8 cellular contexts compared by ENCODE assay signal in genomic region chr4:22897520-22898108, GRCh38.
DNase-seq lines count a peak whose midpoint lies in the region; ATAC-seq, FAIRE-seq and TF ChIP-seq lines count a peak whose summit lies in the region.

No MANE protein-coding gene starts in this region.

- ATAC-seq in HG03442 (IDR thresholded peaks at IDR 0.05; ENCODE audit: unreplicated experiment), result peak; percentile 43
- ATAC-seq in HG03039 (IDR thresholded peaks at IDR 0.05; ENCODE audit: unreplicated experiment), result no peak

- TF ChIP-seq EP300 in neural cell (conservative IDR thresholded peaks at IDR 0.05; ENCODE audit: poor library complexity, severe bottlenecking), result no peak

- no peak overlapping the region for H3K4me2 ChIP-seq in neural cell (ENCODE audit: low read length)

- peak; percentile 66 for FAIRE-seq in RCC 7860 (lab: Jason Lieb, UNC)

- peak; percentile 1 for DNase-seq in activated naive CD4-positive, alpha-beta T cell treated with Interleukin-2 at 50 U/mL for 16 hours
- DNase-seq in activated naive CD4-positive, alpha-beta T cell (lab: John Stamatoyannopoulos, UW), result no peak
- peak; percentile 52 for DNase-seq in RCC 7860 (ENCODE audit: low spot score)
- peak; percentile 58 for DNase-seq in ecto neural progenitor cell (ENCODE audit: low spot score)
- DNase-seq in occipital lobe (lab: John Stamatoyannopoulos, UW), result no peak

- no peak overlapping the region for H3K27ac ChIP-seq in neural cell (ENCODE audit: low read length)

- no peaks in the 10 kb centered on the region for H3K79me2 ChIP-seq in neural cell (replicated peaks; ENCODE audit: insufficient read depth, low read length)

- no peak overlapping the region for H2AFZ ChIP-seq in neural cell (ENCODE audit: low read depth, low read length)

- no peaks in the 10 kb centered on the region for H3K36me3 ChIP-seq in neural cell (ENCODE audit: insufficient read depth, low read length)

- H4K20me1 ChIP-seq in neural cell (ENCODE audit: insufficient read depth), result no peaks in the 10 kb centered on the region

- no peaks in the 10 kb centered on the region for H3K9me2 ChIP-seq in neural cell (ENCODE audit: insufficient read depth, low read length)

- H3F3A ChIP-seq in neural cell (ENCODE audit: insufficient read depth, low read length, poor library complexity, severe bottlenecking), result no peaks in the 10 kb centered on the region

- TF ChIP-seq RAD21 in neural cell (conservative IDR thresholded peaks at IDR 0.05), result peak; percentile 80

- no peaks in the 10 kb centered on the region for H3K27me3 ChIP-seq in neural cell (ENCODE audit: insufficient read depth, low read depth, low read length)

- no peak overlapping the region for H3K9ac ChIP-seq in neural cell (ENCODE audit: low read length)

- peak; percentile 84 for TF ChIP-seq CTCF in neural cell (IDR thresholded peaks at IDR 0.05; ENCODE audit: poor library complexity, severe bottlenecking)

- H3K4me3 ChIP-seq in neural cell (ENCODE audit: low read length), result no peak overlapping the region

- H3K9me3 ChIP-seq in neural cell (ENCODE audit: low read length), result no peaks in the 10 kb centered on the region

TF ChIP-seq in neural cell, 6 proteins besides CTCF, POLR2A, EP300 and RAD21:
- TF ChIP-seq MXI1 (conservative IDR thresholded peaks at IDR 0.05; ENCODE audit: poor library complexity, severe bottlenecking) (no peak), REST (IDR thresholded peaks at IDR 0.05; ENCODE audit: borderline replicate concordance) (no peak), TAF1 (IDR thresholded peaks at IDR 0.05; ENCODE audit: low read depth) (no peak), SMC3 (conservative IDR thresholded peaks at IDR 0.05; ENCODE audit: poor library complexity) (peak; percentile 80)
TF ChIP-seq in neural cell: peak in this region for 1.

Comparison
In these comparisons a context has a peak if more than half of its experiments do, and no peak if none do; other contexts are left out.
1. DNase-seq: peak in activated naive CD4-positive, alpha-beta T cell treated with Interleukin-2 at 50 U/mL for 16 hours (single experiment), RCC 7860 (single experiment) and ecto neural progenitor cell (single experiment); none in activated naive CD4-positive, alpha-beta T cell (0 of 4) and occipital lobe (single experiment).